In the genomic region with DNA sequence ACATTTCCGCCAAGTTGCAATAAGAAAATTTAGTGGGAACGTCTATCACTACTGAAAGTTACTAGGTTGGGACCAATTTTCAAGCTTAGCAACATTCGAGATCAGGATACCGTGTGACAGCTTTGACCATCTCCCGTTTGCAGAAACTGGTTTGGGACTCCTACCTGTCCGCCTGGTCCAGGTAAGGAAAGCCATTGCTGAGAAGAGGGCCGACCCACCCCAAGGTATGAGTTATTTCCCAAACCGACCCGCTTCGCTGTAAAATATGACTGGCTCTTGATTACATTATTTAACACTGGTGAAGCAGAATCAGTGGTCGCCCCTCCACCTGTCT, we compare ENCODE assay signal across 8 cellular contexts. TPM values are rescaled to one million over a fixed set of nuclear protein-coding genes. Genes with fewer than 3 reads are reported as not detected.
DNase-seq lines count a peak whose midpoint lies in the region; ATAC-seq, FAIRE-seq and TF ChIP-seq lines count a peak whose summit lies in the region.

No MANE protein-coding gene starts in this region.

- no peak overlapping the region for H4K5ac ChIP-seq in H1 (ENCODE audit: insufficient read length, low read depth, low read length)

- H4K20me1 ChIP-seq in H1 (replicated peaks in 1 of 2; ENCODE audit: control insufficient read depth in 1 of 2, insufficient read depth in 2 of 2, low read length in 2 of 2), result no peaks in the 10 kb centered on the region

- no peak overlapping the region for H3K23ac ChIP-seq in H1 (ENCODE audit: insufficient read length)

- H3K23me2 ChIP-seq in H1 (ENCODE audit: low read depth, low read length), result no peaks in the 10 kb centered on the region

- peak overlapping the region; percentile 57 to 83 for H3K4me2 ChIP-seq in H1 (ENCODE audit: insufficient read depth in 1 of 2, low read depth in 2 of 2, low read length in 2 of 2)

- TF ChIP-seq POLR2A in H1 (IDR thresholded peaks at IDR 0.05; ENCODE audit: control extremely low read depth in 1 of 2, low read depth in 2 of 2, low read length in 2 of 2), result no peak

- no peak for ATAC-seq in HG03196 (IDR thresholded peaks at IDR 0.05; ENCODE audit: unreplicated experiment)

- CTCF ChIA-PET in H1 (lab: Charles Lee; ENCODE audit: partially characterized antibody), result interaction anchor here (1.1 to 1.2 kb wide), 3 partner anchors 39 to 193 kb away, joined by 3 to 4 read pairs (median 3); no protein-coding TSS in a partner anchor

- H4K8ac ChIP-seq in H1 (ENCODE audit: extremely low read depth, insufficient read depth, low read length), result no peak overlapping the region

- no peak overlapping the region for H3K4ac ChIP-seq in H1 (replicated peaks; ENCODE audit: insufficient read length, low read depth, low read length)

- H3K4me1 ChIP-seq in H1 (replicated peaks in 1 of 4; ENCODE audit: control insufficient read depth in 3 of 4, insufficient read depth in 4 of 4, low read length in 3 of 4) (peaks cover 0 to 3% (median 0%) of the 10 kb centered on the region in 4 experiments; a peak in 1 of 7 replicates), neutrophil (ENCODE audit: control insufficient read depth in 1 of 2, insufficient read depth in 1 of 2, low read depth in 1 of 2, low read length in 1 of 2) (peaks cover 14 to 18% of the 10 kb centered on the region in 2 experiments)

- no peak overlapping the region for H3K14ac ChIP-seq in H1 (ENCODE audit: insufficient read length)

- H3K27ac ChIP-seq in H1 (ENCODE audit: low read depth, low read length) (peak overlapping the region; percentile 57; the same call in 1 of the 2 replicates), neutrophil (peak overlapping the region; percentile 82)

- TF ChIP-seq EP300 in H1 (IDR thresholded peaks at IDR 0.05; ENCODE audit: borderline replicate concordance in 1 of 2, low read depth in 2 of 2, low read length in 2 of 2), result no peak

- H3K9me3 ChIP-seq in MG63 (no peaks in the 10 kb centered on the region), H1 (ENCODE audit: insufficient read depth in 2 of 2, low read depth in 1 of 2, low read length in 1 of 2) (no peaks in the 10 kb centered on the region), neutrophil (no peaks in the 10 kb centered on the region)

- H3K79me1 ChIP-seq in H1 (ENCODE audit: low read depth, low read length), result no peaks in the 10 kb centered on the region

- no peak overlapping the region for H2BK120ac ChIP-seq in H1 (replicated peaks; ENCODE audit: low read depth, low read length)

- no peak for TF ChIP-seq RAD21 in H1 (IDR thresholded peaks at IDR 0.05 in 1 of 2, conservative IDR thresholded peaks at IDR 0.05 in 1 of 2; ENCODE audit: low read depth in 2 of 2, low read length in 2 of 2)

- no peak overlapping the region for H2AK5ac ChIP-seq in H1 (ENCODE audit: low read depth, low read length)

- H4K91ac ChIP-seq in H1 (replicated peaks; ENCODE audit: insufficient read length, low read length), result no peak overlapping the region

- DNase-seq in COLO829 (ENCODE audit: low spot score) (peak; percentile 1), MG63 (no peak), H1 (ENCODE audit: low read depth in 1 of 2, low spot score in 2 of 2) (no peak), GM03348 (ENCODE audit: low spot score) (no peak), hepatic stellate cell (ENCODE audit: low spot score) (no peak), NCI-H2171 treated with DMSO at 0.1 percent for 48 hours (lab: John Stamatoyannopoulos, UW) (no peak)

- no peak for TF ChIP-seq CTCF in H1 (IDR thresholded peaks at IDR 0.05; ENCODE audit: control extremely low read depth in 1 of 3, insufficient read depth in 1 of 3, low read depth in 1 of 3, low read length in 3 of 3)
- no peak for TF ChIP-seq CTCF in neutrophil (IDR thresholded peaks at IDR 0.05)

- POLR2A ChIA-PET in H1 (lab: Charles Lee; ENCODE audit: partially characterized antibody), result interaction anchor here (0.7 to 2.6 kb wide), 7 partner anchors 9 to 296 kb away, joined by 3 to 12 read pairs (median 4); a partner anchor contains a TSS

- 20% methylated on average over 11 of the region's 11 CpGs; no CpG with 5 or more reads in 1 of the 2 experiments for WGBS in H1 (ENCODE audit: extremely low coverage in 1 of 2, insufficient coverage in 1 of 2, insufficient read length in 1 of 2, insufficient replicate concordance in 2 of 2, low coverage in 1 of 2, low lambda C conversion rate in 2 of 2, missing lambda C conversion rate in 1 of 2), 2 experiments

- H2BK20ac ChIP-seq in H1 (ENCODE audit: low read length), result no peak overlapping the region

- H3K27me3 ChIP-seq in MG63, result no peaks in the 10 kb centered on the region
- no peaks in the 10 kb centered on the region for H3K27me3 ChIP-seq in H1 (replicated peaks in 1 of 4; ENCODE audit: control insufficient read depth in 3 of 4, extremely low read depth in 1 of 4, insufficient read depth in 3 of 4, low read length in 3 of 4)
- H3K27me3 ChIP-seq in neutrophil, result no peaks in the 10 kb centered on the region

- H3K9ac ChIP-seq in H1 (replicated peaks in 1 of 4; ENCODE audit: extremely low read depth in 1 of 4, low read depth in 3 of 4, low read length in 3 of 4), result peak overlapping the region in 2 of 4 experiments; percentile 56 to 63; a peak in 4 of 7 replicates

- no peak overlapping the region for H3K18ac ChIP-seq in H1 (ENCODE audit: extremely low read depth, low read length)

- no peaks in the 10 kb centered on the region for H3K79me2 ChIP-seq in H1 (ENCODE audit: control insufficient read depth in 1 of 2, insufficient read depth in 2 of 2, low read length in 2 of 2)

- no peak overlapping the region for H2BK12ac ChIP-seq in H1 (ENCODE audit: low read depth, low read length)

- H3K56ac ChIP-seq in H1 (replicated peaks; ENCODE audit: insufficient read length, low read depth, low read length), result no peak overlapping the region

- FAIRE-seq in H1 (lab: Jason Lieb, UNC), result no peak

- H3K36me3 ChIP-seq in MG63 (peaks cover 16% of the 10 kb centered on the region), H1 (ENCODE audit: control insufficient read depth in 2 of 4, insufficient read depth in 4 of 4, low read length in 3 of 4) (no peaks in the 10 kb centered on the region), neutrophil (no peaks in the 10 kb centered on the region)

- peak overlapping the region; percentile 88; the same call in 1 of the 2 replicates for H2AFZ ChIP-seq in H1 (ENCODE audit: low read length)

- no peak overlapping the region for H2BK15ac ChIP-seq in H1 (ENCODE audit: low read length)

- no peak overlapping the region for H2BK5ac ChIP-seq in H1 (ENCODE audit: low read depth, low read length)

- peak overlapping the region; percentile 80 for H3K4me3 ChIP-seq in MG63
- H3K4me3 ChIP-seq in H1 (ENCODE audit: extremely low read depth in 1 of 4, insufficient read depth in 2 of 4, low read depth in 3 of 4, low read length in 4 of 4), result peak overlapping the region; percentile 81 to 86 (median 83)
- peak overlapping the region; percentile 75 to 84 for H3K4me3 ChIP-seq in neutrophil (ENCODE audit: low read depth in 1 of 2, low read length in 1 of 2)

TF ChIP-seq in H1, 55 proteins besides CTCF, POLR2A, EP300 and RAD21:
- TF ChIP-seq KDM4A (IDR thresholded peaks at IDR 0.05; ENCODE audit: low read depth, low read length, severe bottlenecking) (peak; percentile 45), CHD1 (IDR thresholded peaks at IDR 0.05; ENCODE audit: low read depth, low read length) (no peak)

RNA-seq across cellular contexts. Expression of a gene that starts 0.3 kb away (rescaled TPM):
- total RNA-seq in MG63 (2014; rRNA removed; shearing (Covaris generic); ENCODE audit: low replicate concordance), result 0.84 TPM in 1 of 2 replicates, not detected in the other
- 0.28 TPM in 1 of 2 replicates, not detected in the other for total RNA-seq in H1 (2021; fragmentation: NEBNext Ultra II Directional; extraction: Animal tissue kit (Norgen Biotek cat#: 25700))
- 0.12 TPM in 1 of 2 replicates, not detected in the other for polyA plus RNA-seq in H1 (2011; rRNA removed)
- 0.05 TPM for polyA plus RNA-seq in H1 (2011; cell fraction: cytosol; rRNA removed)
- polyA plus RNA-seq in H1 (2011; cell fraction: nucleus; rRNA removed), result not detected
- polyA plus RNA-seq in H1 (2012, experiment 1 of 2), result 0.42 TPM in 1 of 4 replicates, not detected in the others
- not detected for polyA plus RNA-seq in H1 (2012, experiment 2 of 2)
- polyA plus RNA-seq in H1 (2013, experiment 1 of 2), result 0.41 TPM
- polyA plus RNA-seq in H1 (2013, experiment 2 of 2), result 0.28 TPM
- polyA minus RNA-seq in H1 (2011; rRNA and poly(A)+ RNA removed), result 0.49 TPM in 1 of 2 replicates, not detected in the other
- not detected for polyA minus RNA-seq in H1 (2011; cell fraction: cytosol; rRNA and poly(A)+ RNA removed)
- polyA minus RNA-seq in H1 (2011; cell fraction: nucleus; rRNA and poly(A)+ RNA removed), result not detected

RNA-seq across cellular contexts. Expression of a gene that starts 0.3 kb away (rescaled TPM):
- 25.6 and 71.4 TPM in 2 replicates for total RNA-seq in MG63 (2014; rRNA removed; shearing (Covaris generic); ENCODE audit: low replicate concordance)
- 7.7 TPM in 2 replicates for total RNA-seq in H1 (2021; fragmentation: NEBNext Ultra II Directional; extraction: Animal tissue kit (Norgen Biotek cat#: 25700))
- polyA plus RNA-seq in H1 (2011; rRNA removed), result 2.7 and 4.3 TPM in 2 replicates
- 6.8 TPM for polyA plus RNA-seq in H1 (2011; cell fraction: cytosol; rRNA removed)
- polyA plus RNA-seq in H1 (2011; cell fraction: nucleus; rRNA removed), result 1.0 TPM
- polyA plus RNA-seq in H1 (2012, experiment 1 of 2), result 1.9 to 4.9 TPM (median 2.5 TPM) in 4 replicates
- 2.0 TPM for polyA plus RNA-seq in H1 (2012, experiment 2 of 2)
- polyA plus RNA-seq in H1 (2013, experiment 1 of 2), result 12.2 TPM
- 11.0 TPM for polyA plus RNA-seq in H1 (2013, experiment 2 of 2)
- polyA minus RNA-seq in H1 (2011; rRNA and poly(A)+ RNA removed), result 1.0 and 2.2 TPM in 2 replicates
- 3.9 TPM for polyA minus RNA-seq in H1 (2011; cell fraction: cytosol; rRNA and poly(A)+ RNA removed)
- 6.4 TPM for polyA minus RNA-seq in H1 (2011; cell fraction: nucleus; rRNA and poly(A)+ RNA removed)

RNA-seq across cellular contexts. Expression of a gene that starts 56.0 kb away (rescaled TPM):
- 4.1 and 6.1 TPM in 2 replicates for total RNA-seq in MG63 (2014; rRNA removed; shearing (Covaris generic); ENCODE audit: low replicate concordance)
- total RNA-seq in H1 (2021; fragmentation: NEBNext Ultra II Directional; extraction: Animal tissue kit (Norgen Biotek cat#: 25700)), result 62.9 and 64.6 TPM in 2 replicates
- 15.8 and 24.8 TPM in 2 replicates for polyA plus RNA-seq in H1 (2011; rRNA removed)
- 25.8 TPM for polyA plus RNA-seq in H1 (2011; cell fraction: cytosol; rRNA removed)
- 10.7 TPM for polyA plus RNA-seq in H1 (2011; cell fraction: nucleus; rRNA removed)
- 15.2 to 33.8 TPM (median 19.6 TPM) in 4 replicates for polyA plus RNA-seq in H1 (2012, experiment 1 of 2)
- polyA plus RNA-seq in H1 (2012, experiment 2 of 2), result 3.0 TPM
- polyA plus RNA-seq in H1 (2013, experiment 1 of 2), result 57.0 TPM
- polyA plus RNA-seq in H1 (2013, experiment 2 of 2), result 56.3 TPM
- polyA minus RNA-seq in H1 (2011; rRNA and poly(A)+ RNA removed), result 23.7 and 32.2 TPM in 2 replicates
- 22.0 TPM for polyA minus RNA-seq in H1 (2011; cell fraction: cytosol; rRNA and poly(A)+ RNA removed)
- polyA minus RNA-seq in H1 (2011; cell fraction: nucleus; rRNA and poly(A)+ RNA removed), result 31.2 TPM
